17 cellular contexts compared by ENCODE assay signal in the genomic region with DNA sequence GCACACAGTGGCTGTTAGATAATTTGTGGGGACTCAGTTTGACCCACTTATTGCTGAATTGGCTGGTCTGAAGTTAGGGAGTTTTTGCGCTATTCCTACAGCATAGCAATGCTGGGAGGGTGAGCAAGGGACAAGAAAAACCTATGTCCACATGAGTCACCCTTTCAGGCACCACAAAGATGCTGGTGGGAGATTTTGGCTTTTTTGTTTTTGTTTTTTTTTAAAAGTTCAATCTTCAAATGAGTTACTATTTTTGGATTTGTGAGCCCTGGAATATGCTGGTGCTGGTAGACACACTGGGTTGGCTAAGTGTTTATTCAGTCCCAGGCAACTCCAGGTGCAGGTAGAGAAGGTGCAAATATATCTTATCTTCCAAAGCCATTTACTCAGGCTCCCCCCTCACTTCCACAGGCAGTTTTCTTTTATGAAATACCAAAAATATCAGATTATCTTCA.
DNase-seq lines count a peak whose midpoint lies in the region; ATAC-seq and TF ChIP-seq lines count a peak whose summit lies in the region.
"Had no signal": no experiment of that assay in that cellular context is flagged by ENCODE, and none has a peak within 500 bp of the region (broad histone marks: within the 10 kb centered on the region; RNA-seq: fewer than 3 reads in every experiment).

No MANE protein-coding gene starts in this region.

- in situ Hi-C loops in astrocyte of the spinal cord (cut with HindIII; ENCODE audit: low sequenced_read_pairs), result no loop called here

- H3K4me1 Mint-ChIP-seq in stimulated activated naive CD8-positive, alpha-beta T cell treated with anti-CD3 and anti-CD28 coated beads, Interleukin-15, amount 100 ng/mL, for 72 hours, result peaks cover 51% of the 10 kb centered on the region
- peaks cover 16% of the 10 kb centered on the region for H3K4me1 Mint-ChIP-seq in mesothelial cell of epicardium

- no peak for DNase-seq in stimulated activated naive CD8-positive, alpha-beta T cell treated with anti-CD3 and anti-CD28 coated beads, Interleukin-15, Interleukin-2, amounts not matched to agents 100 U/mL and 50 U/mL, for 24 hours
- no peak for DNase-seq in stimulated activated naive CD8-positive, alpha-beta T cell treated with anti-CD3 and anti-CD28 coated beads, Interleukin-15, amount 100 ng/mL, for 72 hours
- DNase-seq in astrocyte of the spinal cord (ENCODE audit: low read depth, low spot score) (peak; percentile 56), mesothelial cell of epicardium (ENCODE audit: low spot score in 2 of 2, unreplicated experiment in 2 of 2) (no peak), kidney glomerular epithelial cell (lab: John Stamatoyannopoulos, UW) (no peak), NCI-H510A (lab: John Stamatoyannopoulos, UW) (no peak), testis (no peak)
- DNase-seq: activated CD8-positive, alpha-beta memory T cell treated with anti-CD3 and anti-CD28 coated beads, Interleukin-2, amount 50 U/mL, for 4 hours; AML-193; DMS153; hippocampal formation; KBM-7; left cardiac atrium; NCI-H1092 treated with DMSO at 0.1 percent for 48 hours had no signal

- no peaks in the 10 kb centered on the region for H3K36me3 ChIP-seq in testis (ENCODE audit: low read depth, missing control alignments)

- intact Hi-C loops in testis (cut with DNase I; ENCODE audit: low total_unique reads), result no loop called here

- peak; percentile 49 for ATAC-seq in stimulated activated naive CD8-positive, alpha-beta T cell treated with anti-CD3 and anti-CD28 coated beads, Interleukin-15, Interleukin-2, amounts not matched to agents 100 U/mL and 50 U/mL, for 24 hours
- ATAC-seq in stimulated activated naive CD8-positive, alpha-beta T cell treated with anti-CD3 and anti-CD28 coated beads, Interleukin-15, amount 100 ng/mL, for 72 hours, result no peak
- ATAC-seq in GM19467 (IDR thresholded peaks at IDR 0.05; ENCODE audit: unreplicated experiment), result no peak
- ATAC-seq: activated CD4-positive, CD25-positive, alpha-beta regulatory T cell treated with anti-CD3 and anti-CD28 coated beads, Interleukin-2, amount 50 U/mL, for 24 hours had no signal

- no peaks in the 10 kb centered on the region for H3K9me3 ChIP-seq in testis

- H3K9me3 Mint-ChIP-seq in stimulated activated naive CD8-positive, alpha-beta T cell treated with anti-CD3 and anti-CD28 coated beads, Interleukin-15, amount 100 ng/mL, for 72 hours, result peaks cover 9 to 34% of the 10 kb centered on the region in 2 donors
- H3K9me3 Mint-ChIP-seq in mesothelial cell of epicardium, result peaks cover 18% of the 10 kb centered on the region

- H3K27ac ChIP-seq in testis, result peak overlapping the region in 1 of 2 donors; percentile 22
- H3K27ac ChIP-seq: RWPE1 had no signal

- WGBS in testis, 2 donors, result 89 to 94% methylated on average over 1 of the region's 1 CpG

- no peaks in the 10 kb centered on the region for H3K27me3 Mint-ChIP-seq in stimulated activated naive CD8-positive, alpha-beta T cell treated with anti-CD3 and anti-CD28 coated beads, Interleukin-15, amount 100 ng/mL, for 72 hours
- H3K27me3 Mint-ChIP-seq in mesothelial cell of epicardium (ENCODE audit: low read depth), result no peaks in the 10 kb centered on the region

- H3K27me3 ChIP-seq in testis, result no peaks in the 10 kb centered on the region

- peaks cover 17% of the 10 kb centered on the region for H3K4me1 ChIP-seq in testis

- no peak for TF ChIP-seq POLR2A in testis (IDR thresholded peaks at IDR 0.05)

- H3K36me3 Mint-ChIP-seq in mesothelial cell of epicardium, result peaks cover 8% of the 10 kb centered on the region

- H3K27ac Mint-ChIP-seq in stimulated activated naive CD8-positive, alpha-beta T cell treated with anti-CD3 and anti-CD28 coated beads, Interleukin-15, amount 100 ng/mL, for 72 hours, result no peak overlapping the region
- H3K27ac Mint-ChIP-seq in mesothelial cell of epicardium, result peak overlapping the region; percentile 86

- H3K4me3 ChIP-seq in astrocyte of the spinal cord (ENCODE audit: low read depth, low read length) (no peak overlapping the region), testis (no peak overlapping the region)

- TF ChIP-seq CTCF in astrocyte of the spinal cord (IDR thresholded peaks at IDR 0.05; ENCODE audit: low read depth, low read length), result no peak
- TF ChIP-seq CTCF in mesothelial cell of epicardium (IDR thresholded peaks at IDR 0.05; ENCODE audit: unreplicated experiment), result no peak
- no peak for TF ChIP-seq CTCF in testis (IDR thresholded peaks at IDR 0.05)

- peak overlapping the region in 1 of 2 donors; percentile 33 for H3K4me3 Mint-ChIP-seq in stimulated activated naive CD8-positive, alpha-beta T cell treated with anti-CD3 and anti-CD28 coated beads, Interleukin-15, amount 100 ng/mL, for 72 hours
- no peak overlapping the region for H3K4me3 Mint-ChIP-seq in mesothelial cell of epicardium
